ENCODE assay signal across 12 cellular contexts in the genomic region with DNA sequence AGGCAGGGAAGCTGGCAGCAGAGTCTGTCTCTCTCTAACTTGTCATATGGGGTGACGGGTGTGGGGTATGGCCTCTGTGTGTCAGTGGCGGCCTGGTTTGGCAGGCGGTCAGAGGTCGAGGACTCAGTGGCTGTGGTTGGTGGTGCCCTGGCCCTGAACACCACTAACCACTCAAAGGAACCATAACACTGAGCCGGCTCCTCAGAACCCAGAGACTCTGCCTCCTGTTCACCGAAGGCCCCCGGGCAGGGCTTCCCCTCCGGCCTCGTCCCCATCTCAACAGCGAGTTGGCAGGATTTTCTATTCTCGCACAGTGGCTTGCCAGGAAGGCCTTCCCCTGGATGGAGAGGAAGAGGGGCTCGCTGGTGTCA. TPM values are rescaled to one million over a fixed set of nuclear protein-coding genes. Genes with fewer than 3 reads are reported as not detected.
DNase-seq lines count a peak whose midpoint lies in the region; ATAC-seq and TF ChIP-seq lines count a peak whose summit lies in the region.
"Had no signal": no experiment of that assay in that cellular context is flagged by ENCODE, and none has a peak within 500 bp of the region (broad histone marks: within the 10 kb centered on the region; RNA-seq: fewer than 3 reads in every experiment).

No MANE protein-coding gene starts in this region.

- TF ChIP-seq CTCF in psoas muscle (IDR thresholded peaks at IDR 0.05) (no peak), glutamatergic neuron (IDR thresholded peaks at IDR 0.05; ENCODE audit: partially characterized antibody, unreplicated experiment) (no peak)

- H3K27ac ChIP-seq in esophagus (ENCODE audit: low read depth in 2 of 2, low read length in 1 of 2) (peak overlapping the region; percentile 30 to 46), psoas muscle (no peak overlapping the region)
- H3K27ac ChIP-seq: brain microvascular endothelial cell, neural progenitor cell had no signal

- H3K9me3 Mint-ChIP-seq in activated CD4-positive, alpha-beta T cell treated with anti-CD3 and anti-CD28 coated beads, Interleukin-2, amount 10 ng/mL, durations not matched to agents 24 days and 14 days: no peaks in the 10 kb centered on the region
- H3K9me3 Mint-ChIP-seq in stimulated activated effector memory CD8-positive, alpha-beta T cell treated with anti-CD3 and anti-CD28 coated beads, Interleukin-12 subunit alpha, Interleukin-12 subunit beta, amount 100 ng/mL, for 72 hours: no peaks in the 10 kb centered on the region
- peaks cover 4% of the 10 kb centered on the region for H3K9me3 Mint-ChIP-seq in glutamatergic neuron (ENCODE audit: unreplicated experiment)
- H3K9me3 Mint-ChIP-seq: neural progenitor cell had no signal

- H3K4me3 ChIP-seq in esophagus (ENCODE audit: low read depth in 1 of 2, low read length in 2 of 2) (peak overlapping the region in 1 of 2 donors; percentile 28), psoas muscle (no peak overlapping the region)
- H3K4me3 ChIP-seq: A549, neural progenitor cell had no signal

- peak overlapping the region; percentile 62 for H3K27ac Mint-ChIP-seq in activated CD4-positive, alpha-beta T cell treated with anti-CD3 and anti-CD28 coated beads, Interleukin-2, amount 10 ng/mL, durations not matched to agents 24 days and 14 days
- H3K27ac Mint-ChIP-seq in stimulated activated effector memory CD8-positive, alpha-beta T cell treated with anti-CD3 and anti-CD28 coated beads, Interleukin-12 subunit alpha, Interleukin-12 subunit beta, amount 100 ng/mL, for 72 hours: peak overlapping the region; percentile 88
- H3K27ac Mint-ChIP-seq in glutamatergic neuron (ENCODE audit: unreplicated experiment): no peak overlapping the region
- H3K27ac Mint-ChIP-seq: neural progenitor cell had no signal

- no peaks in the 10 kb centered on the region for H3K27me3 Mint-ChIP-seq in activated CD4-positive, alpha-beta T cell treated with anti-CD3 and anti-CD28 coated beads, Interleukin-2, amount 10 ng/mL, durations not matched to agents 24 days and 14 days
- peaks cover 8% of the 10 kb centered on the region for H3K27me3 Mint-ChIP-seq in glutamatergic neuron (ENCODE audit: unreplicated experiment)

- DNase-seq in activated CD4-positive, alpha-beta T cell treated with anti-CD3 and anti-CD28 coated beads, Interleukin-2, amount 10 ng/mL, durations not matched to agents 24 days and 14 days: peak; percentile 62
- no peak for DNase-seq in activated CD4-positive, alpha-beta T cell treated with anti-CD3 and anti-CD28 coated beads for 1 hour
- DNase-seq in OCI-M1 (lab: John Stamatoyannopoulos, UW) (peak; percentile 54), psoas muscle (no peak), glutamatergic neuron (no peak)
- no peak for DNase-seq in stimulated activated effector memory CD8-positive, alpha-beta T cell treated with anti-CD3 and anti-CD28 coated beads, Interleukin-12 subunit alpha, Interleukin-12 subunit beta, amount 100 ng/mL, for 72 hours (ENCODE audit: low spot score in 2 of 2)
- DNase-seq: brain microvascular endothelial cell, NCI-H187 had no signal

- no peak for ATAC-seq in stimulated activated effector memory CD8-positive, alpha-beta T cell treated with anti-CD3 and anti-CD28 coated beads, Interleukin-12 subunit alpha, Interleukin-12 subunit beta, amount 100 ng/mL, for 72 hours
- ATAC-seq in psoas muscle (no peak), GM18519 (IDR thresholded peaks at IDR 0.05; ENCODE audit: low FRiP score, unreplicated experiment) (no peak)
- ATAC-seq: A549 had no signal

- H3K9me3 ChIP-seq in esophagus (ENCODE audit: control insufficient read depth in 2 of 2, insufficient read depth in 1 of 2, low read depth in 1 of 2, low read length in 1 of 2): no peaks in the 10 kb centered on the region
- H3K9me3 ChIP-seq in psoas muscle: no peaks in the 10 kb centered on the region
- H3K9me3 ChIP-seq: A549 had no signal

- H3K4me1 Mint-ChIP-seq in activated CD4-positive, alpha-beta T cell treated with anti-CD3 and anti-CD28 coated beads, Interleukin-2, amount 10 ng/mL, durations not matched to agents 24 days and 14 days: peaks cover 25% of the 10 kb centered on the region
- H3K4me1 Mint-ChIP-seq in stimulated activated effector memory CD8-positive, alpha-beta T cell treated with anti-CD3 and anti-CD28 coated beads, Interleukin-12 subunit alpha, Interleukin-12 subunit beta, amount 100 ng/mL, for 72 hours: peaks cover 48% of the 10 kb centered on the region
- H3K4me1 Mint-ChIP-seq in glutamatergic neuron (ENCODE audit: low read depth, unreplicated experiment): peaks cover 17% of the 10 kb centered on the region

- 72 to 76% methylated on average over 12 of the region's 12 CpGs for WGBS in esophagus, 2 donors
- WGBS in psoas muscle, 3 donors: 86 to 89% (median 87%) methylated on average over 12 of the region's 12 CpGs

- peak overlapping the region; percentile 53 for H3K4me3 Mint-ChIP-seq in activated CD4-positive, alpha-beta T cell treated with anti-CD3 and anti-CD28 coated beads, Interleukin-2, amount 10 ng/mL, durations not matched to agents 24 days and 14 days
- H3K4me3 Mint-ChIP-seq in stimulated activated effector memory CD8-positive, alpha-beta T cell treated with anti-CD3 and anti-CD28 coated beads, Interleukin-12 subunit alpha, Interleukin-12 subunit beta, amount 100 ng/mL, for 72 hours: peak overlapping the region; percentile 70
- H3K4me3 Mint-ChIP-seq in glutamatergic neuron (ENCODE audit: unreplicated experiment): no peak overlapping the region
- H3K4me3 Mint-ChIP-seq: neural progenitor cell had no signal

- H3K4me1 ChIP-seq in esophagus (ENCODE audit: control insufficient read depth in 2 of 2, insufficient read depth in 2 of 2, low read length in 1 of 2) (peaks cover 0 to 8% of the 10 kb centered on the region in 2 donors), psoas muscle (peaks cover 4% of the 10 kb centered on the region)
- H3K4me1 ChIP-seq: neural progenitor cell had no signal

- H3K36me3 Mint-ChIP-seq in activated CD4-positive, alpha-beta T cell treated with anti-CD3 and anti-CD28 coated beads, Interleukin-2, amount 10 ng/mL, durations not matched to agents 24 days and 14 days (ENCODE audit: low read depth): no peaks in the 10 kb centered on the region
- no peaks in the 10 kb centered on the region for H3K36me3 Mint-ChIP-seq in stimulated activated effector memory CD8-positive, alpha-beta T cell treated with anti-CD3 and anti-CD28 coated beads, Interleukin-12 subunit alpha, Interleukin-12 subunit beta, amount 100 ng/mL, for 72 hours
- H3K36me3 Mint-ChIP-seq in glutamatergic neuron (ENCODE audit: unreplicated experiment): no peaks in the 10 kb centered on the region
- H3K36me3 Mint-ChIP-seq: neural progenitor cell had no signal

- H3K27me3 ChIP-seq in esophagus (ENCODE audit: control insufficient read depth in 1 of 2, insufficient read depth in 2 of 2, low read length in 2 of 2) (no peaks in the 10 kb centered on the region), psoas muscle (ENCODE audit: insufficient read depth in 3 of 3, low read length in 2 of 3) (no peaks in the 10 kb centered on the region)
- H3K27me3 ChIP-seq: brain microvascular endothelial cell, neural progenitor cell had no signal

- intact Hi-C loops in activated CD4-positive, alpha-beta T cell treated with anti-CD3 and anti-CD28 coated beads, Interleukin-2, amount 10 ng/mL, durations not matched to agents 24 days and 14 days (cut with micrococcal nuclease): loop anchor here (2.0 to 10.0 kb wide), 2 partner anchors 49 to 159 kb away; partner anchors contain the start of gene ATP2A3
- intact Hi-C loops in psoas muscle (cut with DNase I): no loop called here

- H3K36me3 ChIP-seq in esophagus (ENCODE audit: control insufficient read depth in 2 of 2, insufficient read depth in 2 of 2, low read length in 1 of 2): no peaks in the 10 kb centered on the region
- no peaks in the 10 kb centered on the region for H3K36me3 ChIP-seq in psoas muscle (ENCODE audit: insufficient read depth in 1 of 2, low read depth in 1 of 2)
- H3K36me3 ChIP-seq: brain microvascular endothelial cell, neural progenitor cell had no signal

RNA-seq across cellular contexts. Expression of gene P2RX1, which starts 0.6 kb away (rescaled TPM):
- 0.47 and 0.78 TPM in 2 replicates for total RNA-seq in activated CD4-positive, alpha-beta T cell treated with anti-CD3 and anti-CD28 coated beads, Interleukin-2, amount 10 ng/mL, durations not matched to agents 24 days and 14 days
- polyA plus RNA-seq in esophagus (1 to 10 TPM; 5.9 to 7.1 TPM), psoas muscle (under 1 TPM; 0.06 to 0.13 (median 0.07) TPM)
- total RNA-seq in psoas muscle (under 1 TPM; 0.18 to 0.94 (median 0.32) TPM), glutamatergic neuron (ENCODE audit: unreplicated experiment) (2.1 TPM)

RNA-seq across cellular contexts. Expression of gene CAMKK1, which starts 22.8 kb away (rescaled TPM):
- total RNA-seq in activated CD4-positive, alpha-beta T cell treated with anti-CD3 and anti-CD28 coated beads, Interleukin-2, amount 10 ng/mL, durations not matched to agents 24 days and 14 days: 8.6 and 9.2 TPM in 2 replicates
- polyA plus RNA-seq in esophagus (1 to 10 TPM; 4.9 to 5.3 TPM), psoas muscle (1 to 10 TPM in 2 of 3 donors, under 1 TPM in 1; 0.91 to 1.5 (median 1.3) TPM)
- total RNA-seq in psoas muscle (1 to 10 TPM in 3 of 4 donors, under 1 TPM in 1; 0.92 to 2.3 (median 1.8) TPM), glutamatergic neuron (ENCODE audit: unreplicated experiment) (41.3 TPM)

RNA-seq across cellular contexts. Expression of gene ATP2A3, which starts 48.6 kb away (rescaled TPM):
- total RNA-seq in activated CD4-positive, alpha-beta T cell treated with anti-CD3 and anti-CD28 coated beads, Interleukin-2, amount 10 ng/mL, durations not matched to agents 24 days and 14 days: 107 and 110 TPM in 2 replicates
- polyA plus RNA-seq in esophagus: 1 to 10 TPM; 5.8 to 7.8 TPM
- total RNA-seq in psoas muscle: 1 to 10 TPM; 2.9 to 3.4 (median 3.1) TPM
- polyA plus RNA-seq in psoas muscle: 1 to 10 TPM; 1.2 to 3.8 (median 1.7) TPM
- 97.8 TPM for total RNA-seq in glutamatergic neuron (ENCODE audit: unreplicated experiment)

Comparison
In these comparisons a context has a peak if more than half of its experiments do, and no peak if none do; other contexts are left out.
1. DNase-seq: peak in activated CD4-positive, alpha-beta T cell treated with anti-CD3 and anti-CD28 coated beads, Interleukin-2, amount 10 ng/mL, durations not matched to agents 24 days and 14 days (single experiment) and OCI-M1 (single experiment); none in activated CD4-positive, alpha-beta T cell treated with anti-CD3 and anti-CD28 coated beads for 1 hour (single experiment), stimulated activated effector memory CD8-positive, alpha-beta T cell treated with anti-CD3 and anti-CD28 coated beads, Interleukin-12 subunit alpha, Interleukin-12 subunit beta, amount 100 ng/mL, for 72 hours (0 of 2), psoas muscle (0 of 2) and glutamatergic neuron (single experiment).
2. RNA of gene ATP2A3, which starts 48.6 kb away (total RNA-seq): 107 to 110 TPM in activated CD4-positive, alpha-beta T cell treated with anti-CD3 and anti-CD28 coated beads, Interleukin-2, amount 10 ng/mL, durations not matched to agents 24 days and 14 days and 97.8 TPM in glutamatergic neuron (single experiment); 2.9 to 3.4 TPM in psoas muscle; every median in the first group is over 10 times any median in the second.